In genomic region chr7:101896312-101896711, GRCh38 we compare ENCODE assay signal across 30 cellular contexts.
DNase-seq lines count a peak whose midpoint lies in the region; ATAC-seq and TF ChIP-seq lines count a peak whose summit lies in the region.
"Had no signal": no experiment of that assay in that cellular context is flagged by ENCODE, and none has a peak within 500 bp of the region (broad histone marks: within the 10 kb centered on the region; RNA-seq: fewer than 3 reads in every experiment).

No MANE protein-coding gene starts in this region.

- 0 out of 2 replicates have a peak, but pooled peaks cover 3% of the 10 kb centered on the region for H3K4me1 ChIP-seq in DND-41 (ENCODE audit: insufficient read depth, low read length)
- peaks cover 52% of the 10 kb centered on the region for H3K4me1 ChIP-seq in skeletal muscle satellite cell (ENCODE audit: control insufficient read depth, insufficient read depth, low read length)

- no peaks in the 10 kb centered on the region for H3K9me3 Mint-ChIP-seq in WTC11
- H3K9me3 Mint-ChIP-seq: activated CD4-positive, alpha-beta T cell treated with anti-CD3 and anti-CD28 coated beads, Interleukin-2, amount 10 ng/mL, durations not matched to agents 24 days and 14 days; activated naive CD8-positive, alpha-beta T cell treated with anti-CD3 and anti-CD28 coated beads for 36 hours; activated T-helper 17 cell treated with anti-CD3 and anti-CD28 coated beads, Interleukin-2, amount 50 U/mL, for 72 hours; brain; dendritic cell treated with granulocyte-macrophage colony-stimulating factor and Interleukin-4, amounts not matched to agents 40 ng/mL and 50 ng/mL, for 4 days; T-cell had no signal

- no peak for DNase-seq in DND-41
- DNase-seq in WTC11 (ENCODE audit: low spot score): no peak
- no peak for DNase-seq in left ventricle myocardium superior
- DNase-seq in foreskin melanocyte: no peak
- DNase-seq in substantia nigra (lab: John Stamatoyannopoulos, UW): no peak
- DNase-seq: ACHN; activated CD4-positive, alpha-beta T cell treated with anti-CD3 and anti-CD28 coated beads, Interleukin-2, amount 10 ng/mL, durations not matched to agents 24 days and 14 days; activated CD8-positive, alpha-beta memory T cell treated with anti-CD3 and anti-CD28 coated beads, Interleukin-2, amount 10 ng/mL, durations not matched to agents 7 days and 5 days; activated naive CD8-positive, alpha-beta T cell treated with anti-CD3 and anti-CD28 coated beads for 36 hours; DMS 273 treated with DMSO at 0.1 percent for 48 hours; GF-D8; GOT3; kidney; mammary epithelial cell; NCI-H187 treated with DMSO at 0.1 percent for 48 hours; NCI-H226; NCI-H82; PC-3; SIG-M5; small intestine; stimulated activated CD4-positive, alpha-beta T cell treated with anti-CD3 and anti-CD28 coated beads, Interleukin-4, amount 100 ng/mL, for 1 hour; stomach; T-cell had no signal

- H3K27me3 ChIP-seq in DND-41 (ENCODE audit: insufficient read depth, low read length, poor library complexity) (no peaks in the 10 kb centered on the region), skeletal muscle satellite cell (ENCODE audit: control insufficient read depth, insufficient read depth, low read length) (no peaks in the 10 kb centered on the region)
- H3K27me3 ChIP-seq: stomach had no signal

- POLR2A ChIA-PET in WTC11 (lab: Charles Lee): interaction anchor here (0.6 kb wide), 1 partner anchor 280 kb away, joined by 10 read pairs; no protein-coding TSS in a partner anchor

- H3K36me3 Mint-ChIP-seq in WTC11: no peaks in the 10 kb centered on the region
- H3K36me3 Mint-ChIP-seq: activated CD8-positive, alpha-beta memory T cell treated with anti-CD3 and anti-CD28 coated beads, Interleukin-2, amount 10 ng/mL, durations not matched to agents 7 days and 5 days; T-cell had no signal

- peaks cover 98% of the 10 kb centered on the region for H3K79me2 ChIP-seq in DND-41 (ENCODE audit: insufficient read depth, low read length)

- no peaks in the 10 kb centered on the region for H3K27me3 Mint-ChIP-seq in WTC11 (ENCODE audit: low read depth)
- H3K27me3 Mint-ChIP-seq: activated CD4-positive, alpha-beta T cell treated with anti-CD3 and anti-CD28 coated beads, Interleukin-2, amount 10 ng/mL, durations not matched to agents 24 days and 14 days; activated CD8-positive, alpha-beta memory T cell treated with anti-CD3 and anti-CD28 coated beads, Interleukin-2, amount 10 ng/mL, durations not matched to agents 7 days and 5 days; activated naive CD8-positive, alpha-beta T cell treated with anti-CD3 and anti-CD28 coated beads for 36 hours; activated T-helper 17 cell treated with anti-CD3 and anti-CD28 coated beads, Interleukin-2, amount 50 U/mL, for 72 hours; brain; dendritic cell treated with granulocyte-macrophage colony-stimulating factor and Interleukin-4, amounts not matched to agents 40 ng/mL and 50 ng/mL, for 4 days; T-cell had no signal

- H3K4me3 Mint-ChIP-seq in WTC11: no peak overlapping the region
- H3K4me3 Mint-ChIP-seq: activated CD4-positive, alpha-beta T cell treated with anti-CD3 and anti-CD28 coated beads, Interleukin-2, amount 10 ng/mL, durations not matched to agents 24 days and 14 days; activated CD8-positive, alpha-beta memory T cell treated with anti-CD3 and anti-CD28 coated beads, Interleukin-2, amount 10 ng/mL, durations not matched to agents 7 days and 5 days; activated naive CD8-positive, alpha-beta T cell treated with anti-CD3 and anti-CD28 coated beads for 36 hours; activated T-helper 17 cell treated with anti-CD3 and anti-CD28 coated beads, Interleukin-2, amount 50 U/mL, for 72 hours; brain; dendritic cell treated with granulocyte-macrophage colony-stimulating factor and Interleukin-4, amounts not matched to agents 40 ng/mL and 50 ng/mL, for 4 days; T-cell had no signal

- H3K4me1 Mint-ChIP-seq in WTC11: peaks cover 71% of the 10 kb centered on the region
- H3K4me1 Mint-ChIP-seq: activated CD4-positive, alpha-beta T cell treated with anti-CD3 and anti-CD28 coated beads, Interleukin-2, amount 10 ng/mL, durations not matched to agents 24 days and 14 days had no signal

- no peak for TF ChIP-seq CTCF in DND-41 (IDR thresholded peaks at IDR 0.05; ENCODE audit: borderline replicate concordance, extremely low read depth, low read length, poor library complexity, severe bottlenecking)
- TF ChIP-seq CTCF in WTC11 (IDR thresholded peaks at IDR 0.05): no peak

- no peak overlapping the region for H3K9ac ChIP-seq in DND-41 (ENCODE audit: low read depth, low read length)
- no peak overlapping the region for H3K9ac ChIP-seq in skeletal muscle satellite cell (ENCODE audit: low read depth, low read length)

- intact Hi-C loops in left ventricle myocardium superior (cut with micrococcal nuclease): no loop called here

- H3K27ac ChIP-seq in DND-41 (ENCODE audit: low read length) (peak overlapping the region; percentile 6; the same call in 1 of the 2 replicates), substantia nigra (ENCODE audit: low read depth, low read length, poor library complexity, severe bottlenecking) (no peak overlapping the region)
- H3K27ac ChIP-seq: C4-2B had no signal

- H2AFZ ChIP-seq in DND-41 (ENCODE audit: low read depth, low read length): no peak overlapping the region

- H3K27ac Mint-ChIP-seq in WTC11: peak overlapping the region; percentile 82; the same call in 1 of the 2 replicates
- H3K27ac Mint-ChIP-seq: activated CD4-positive, alpha-beta T cell treated with anti-CD3 and anti-CD28 coated beads, Interleukin-2, amount 10 ng/mL, durations not matched to agents 24 days and 14 days; activated CD8-positive, alpha-beta memory T cell treated with anti-CD3 and anti-CD28 coated beads, Interleukin-2, amount 10 ng/mL, durations not matched to agents 7 days and 5 days; activated naive CD8-positive, alpha-beta T cell treated with anti-CD3 and anti-CD28 coated beads for 36 hours; activated T-helper 17 cell treated with anti-CD3 and anti-CD28 coated beads, Interleukin-2, amount 50 U/mL, for 72 hours; T-cell had no signal

- H3K9me3 ChIP-seq in DND-41 (ENCODE audit: insufficient read depth, low read length, severe bottlenecking) (no peaks in the 10 kb centered on the region), skeletal muscle satellite cell (replicated peaks; ENCODE audit: low read length) (no peaks in the 10 kb centered on the region)
- H3K9me3 ChIP-seq: stomach had no signal

- H3K4me2 ChIP-seq in DND-41 (ENCODE audit: insufficient read depth, low read length) (no peak overlapping the region), skeletal muscle satellite cell (ENCODE audit: low read length) (peak overlapping the region; percentile 60)

- H3K4me3 ChIP-seq in DND-41 (ENCODE audit: low read depth in 1 of 2, low read length in 2 of 2) (no peak overlapping the region), skeletal muscle satellite cell (ENCODE audit: low read length) (no peak overlapping the region)
- H3K4me3 ChIP-seq: stomach had no signal

- no peak for TF ChIP-seq POLR2A in GM18505 (IDR thresholded peaks at IDR 0.05; ENCODE audit: borderline replicate concordance, extremely low read depth, insufficient read depth, insufficient read length)

- CTCF ChIA-PET in WTC11 (lab: Charles Lee): interaction anchor here (0.6 to 1.0 kb wide), 3 partner anchors 17 to 44 kb away, joined by 3 to 4 read pairs (median 3); no protein-coding TSS in a partner anchor

- peaks cover 72% of the 10 kb centered on the region for H4K20me1 ChIP-seq in DND-41 (ENCODE audit: insufficient read depth, low read length)

- ATAC-seq in DND-41 (ENCODE audit: insufficient read depth, low read depth) (no peak), WTC11 (no peak), left ventricle myocardium superior (peak; percentile 47), HG03175 (IDR thresholded peaks at IDR 0.05; ENCODE audit: unreplicated experiment) (no peak), GM18505 (IDR thresholded peaks at IDR 0.05; ENCODE audit: unreplicated experiment) (no peak)
- ATAC-seq: activated CD8-positive, alpha-beta memory T cell treated with anti-CD3 and anti-CD28 coated beads, Interleukin-2, amount 10 ng/mL, durations not matched to agents 7 days and 5 days; activated T-helper 17 cell treated with anti-CD3 and anti-CD28 coated beads, Interleukin-2, amount 50 U/mL, for 72 hours; PC-3; T-cell had no signal

- H3K36me3 ChIP-seq in DND-41 (ENCODE audit: insufficient read depth, low read length) (peaks cover 11% of the 10 kb centered on the region), skeletal muscle satellite cell (ENCODE audit: insufficient read depth, low read length) (no peaks in the 10 kb centered on the region)

TF ChIP-seq in WTC11, 78 proteins besides CTCF, POLR2A, EP300 and RAD21:
- TF ChIP-seq ZNF317 (CRISPR knock-in tag; IDR thresholded peaks at IDR 0.05; ENCODE audit: borderline replicate concordance, low read depth) (no peak), KAT7 (CRISPR knock-in tag; IDR thresholded peaks at IDR 0.05; ENCODE audit: borderline replicate concordance) (no peak), MLX (CRISPR knock-in tag; IDR thresholded peaks at IDR 0.05) (no peak), GRHL2 (CRISPR knock-in tag; IDR thresholded peaks at IDR 0.05; ENCODE audit: insufficient replicate concordance, severe bottlenecking) (no peak), ZNF416 (CRISPR knock-in tag; IDR thresholded peaks at IDR 0.05) (no peak), ZNF423 (CRISPR knock-in tag; IDR thresholded peaks at IDR 0.05) (no peak)
